In genomic region chr1:199073166-199073565, GRCh38 we compare ENCODE assay signal across 27 cellular contexts.
A peak's percentile ranks its signal among the peaks of the same experiment; 100 is the strongest.
DNase-seq lines count a peak whose midpoint lies in the region; ATAC-seq and TF ChIP-seq lines count a peak whose summit lies in the region.
"Had no signal": no experiment of that assay in that cellular context is flagged by ENCODE, and none has a peak within 500 bp of the region (broad histone marks: within the 10 kb centered on the region; RNA-seq: fewer than 3 reads in every experiment).

No MANE protein-coding gene starts in this region.

- H4K20me1 ChIP-seq in mammary epithelial cell (ENCODE audit: insufficient read depth, low read length) = no peaks in the 10 kb centered on the region

- H3K9me3 ChIP-seq in mammary epithelial cell (replicated peaks; ENCODE audit: insufficient read depth, low read length) (no peaks in the 10 kb centered on the region), breast epithelium (no peaks in the 10 kb centered on the region), suprapubic skin (no peaks in the 10 kb centered on the region), SJCRH30 (replicated peaks) (no peaks in the 10 kb centered on the region)
- H3K9me3 ChIP-seq: ascending aorta, esophagus muscularis mucosa, heart right ventricle, right atrium auricular region, thoracic aorta had no signal

- intact Hi-C loops in mammary epithelial cell (cut with micrococcal nuclease) = no loop called here
- intact Hi-C loops in breast epithelium (cut with DNase I; ENCODE audit: low total_unique reads) = no loop called here

- dilution Hi-C loops in mammary epithelial cell (cut with HindIII; ENCODE audit: low sequenced_read_pairs) = no loop called here

- H3K36me3 ChIP-seq in mammary epithelial cell (ENCODE audit: insufficient read depth, low read length) (no peaks in the 10 kb centered on the region), breast epithelium (no peaks in the 10 kb centered on the region), suprapubic skin (no peaks in the 10 kb centered on the region), SJCRH30 (no peaks in the 10 kb centered on the region)
- H3K36me3 ChIP-seq: ascending aorta, esophagus muscularis mucosa, heart right ventricle, right atrium auricular region, thoracic aorta had no signal

- 83% methylated on average over 1 of the region's 1 CpG for WGBS in mammary epithelial cell (ENCODE audit: low coverage, missing lambda C conversion rate)
- 71% methylated on average over 1 of the region's 1 CpG for WGBS in suprapubic skin

- ATAC-seq in HG03378 (IDR thresholded peaks at IDR 0.05; ENCODE audit: unreplicated experiment) = no peak
- ATAC-seq: CD8-positive, alpha-beta T cell; HCT116; heart right ventricle had no signal

- BruUV-seq in mammary epithelial cell (replicated peaks; lab: Mats Ljungman, UMichigan) = no TSS peak

- H3K4me2 ChIP-seq in mammary epithelial cell (ENCODE audit: insufficient read depth, low read depth, low read length) = peak overlapping the region; percentile 24

- TF ChIP-seq POLR2A in breast epithelium (IDR thresholded peaks at IDR 0.05) (no peak), suprapubic skin (IDR thresholded peaks at IDR 0.05) (no peak)

- no peak for TF ChIP-seq CTCF in mammary epithelial cell (conservative IDR thresholded peaks at IDR 0.05 in 1 of 2, IDR thresholded peaks at IDR 0.05 in 1 of 2; ENCODE audit: extremely low read depth in 1 of 2, insufficient read depth in 1 of 2, low read depth in 1 of 2, low read length in 2 of 2)
- no peak for TF ChIP-seq CTCF in breast epithelium (IDR thresholded peaks at IDR 0.05)
- TF ChIP-seq CTCF in epithelial cell of esophagus (IDR thresholded peaks at IDR 0.05; ENCODE audit: insufficient read depth, low read depth, low read length, missing control alignments) = no peak
- TF ChIP-seq CTCF in suprapubic skin (IDR thresholded peaks at IDR 0.05) = no peak

- H3K27ac ChIP-seq in mammary epithelial cell (ENCODE audit: insufficient read depth, low read depth, low read length) (no peak overlapping the region), breast epithelium (no peak overlapping the region), suprapubic skin (no peak overlapping the region), SJCRH30 (no peak overlapping the region)
- H3K27ac ChIP-seq: ascending aorta, esophagus muscularis mucosa, heart right ventricle, parathyroid adenoma, right atrium auricular region, thoracic aorta had no signal

- no peaks in the 10 kb centered on the region for H3K79me2 ChIP-seq in mammary epithelial cell (ENCODE audit: insufficient read depth, low read length)
- H3K79me2 ChIP-seq: parathyroid adenoma had no signal

- H3K4me3 ChIP-seq in mammary epithelial cell (replicated peaks in 1 of 3; ENCODE audit: insufficient read depth in 1 of 3, low read depth in 2 of 3, low read length in 3 of 3) (no peak overlapping the region), breast epithelium (no peak overlapping the region), epithelial cell of esophagus (ENCODE audit: low read length) (no peak overlapping the region), suprapubic skin (no peak overlapping the region), SJCRH30 (no peak overlapping the region)
- H3K4me3 ChIP-seq: ascending aorta, esophagus muscularis mucosa, heart right ventricle, right atrium auricular region, thoracic aorta had no signal

- H3K27me3 ChIP-seq in mammary epithelial cell (ENCODE audit: insufficient read depth, low read length) (no peaks in the 10 kb centered on the region), breast epithelium (no peaks in the 10 kb centered on the region), suprapubic skin (no peaks in the 10 kb centered on the region), SJCRH30 (no peaks in the 10 kb centered on the region)
- H3K27me3 ChIP-seq: ascending aorta, esophagus muscularis mucosa, heart right ventricle, right atrium auricular region had no signal

- CTCF ChIA-PET in mammary epithelial cell (lab: Charles Lee; ENCODE audit: low non-redundant PET) = no interaction called here

- H3K4me1 ChIP-seq in mammary epithelial cell (ENCODE audit: insufficient read depth, low read length) = peaks cover 2% of the 10 kb centered on the region
- H3K4me1 ChIP-seq in breast epithelium = no peaks in the 10 kb centered on the region
- H3K4me1 ChIP-seq in suprapubic skin = no peaks in the 10 kb centered on the region
- H3K4me1 ChIP-seq in SJCRH30 = no peaks in the 10 kb centered on the region
- H3K4me1 ChIP-seq: ascending aorta, heart right ventricle, parathyroid adenoma, right atrium auricular region had no signal

- no peak for TF ChIP-seq EP300 in suprapubic skin (IDR thresholded peaks at IDR 0.05)

- no peak overlapping the region for H3K9ac ChIP-seq in mammary epithelial cell (ENCODE audit: insufficient read depth, low read length)
- H3K9ac ChIP-seq: parathyroid adenoma had no signal

- in situ Hi-C loops in mammary epithelial cell (cut with MboI; ENCODE audit: low sequenced_read_pairs in 2 of 2) = no loop called here

- DNase-seq in mammary epithelial cell (peak; percentile 80), breast epithelium (ENCODE audit: low spot score in 2 of 2) (no peak), OCI-M1 (lab: John Stamatoyannopoulos, UW) (peak; percentile 77), epithelial cell of esophagus (ENCODE audit: low read depth) (peak; percentile 12), AG08396 (ENCODE audit: low spot score) (no peak), suprapubic skin (ENCODE audit: low spot score in 2 of 2) (no peak), SJCRH30 (no peak)
- DNase-seq: activated B cell treated with CpG ODN at 0.5 μM for 24 hours; activated effector memory CD4-positive, alpha-beta T cell treated with anti-CD3 and anti-CD28 coated beads, Interleukin-2, amount 50 U/mL, for 16 hours; activated T-cell treated with anti-CD3 and anti-CD28 coated beads, Interleukin-2, amount 50 U/mL, for 24 hours; CD8-positive, alpha-beta T cell; cortex of kidney; DMS 273 treated with DMSO at 0.1 percent for 48 hours; foreskin fibroblast; heart right ventricle; NCI-H1092 treated with DMSO at 0.1 percent for 48 hours; NCI-H187; NCI-H524 treated with DMSO at 0.1 percent for 48 hours; SHP77; stimulated activated CD4-positive, alpha-beta T cell treated with anti-CD3 and anti-CD28 coated beads, Interleukin-1b, Interleukin-23, amount 100 ng/mL, for 48 hours had no signal

- no peak overlapping the region for H2AFZ ChIP-seq in mammary epithelial cell (ENCODE audit: low read depth, low read length)
- H2AFZ ChIP-seq: parathyroid adenoma had no signal

Comparison
In these comparisons a context has a peak if more than half of its experiments do, and no peak if none do; other contexts are left out.
1. DNase-seq: peak in mammary epithelial cell (single experiment), OCI-M1 (single experiment) and epithelial cell of esophagus (single experiment); none in breast epithelium (0 of 2), AG08396 (single experiment), suprapubic skin (0 of 2) and SJCRH30 (0 of 2).